Comparison of ENCODE assay signal across 27 cellular contexts in genomic region chr3:17238029-17238428, GRCh38.
A peak's percentile ranks its signal among the peaks of the same experiment; 100 is the strongest.
DNase-seq lines count a peak whose midpoint lies in the region; ATAC-seq and TF ChIP-seq lines count a peak whose summit lies in the region.
"Had no signal": no experiment of that assay in that cellular context is flagged by ENCODE, and none has a peak within 500 bp of the region (broad histone marks: within the 10 kb centered on the region; RNA-seq: fewer than 3 reads in every experiment).

No MANE protein-coding gene starts in this region.

- TF ChIP-seq POLR2A in HCT116 (IDR thresholded peaks at IDR 0.05; ENCODE audit: borderline replicate concordance, extremely low read depth, insufficient read depth, insufficient read length) = no peak

- H3K9ac ChIP-seq in HCT116 (ENCODE audit: low read length) (no peak overlapping the region), adipocyte (ENCODE audit: low read length) (no peak overlapping the region)

- H3K4me1 ChIP-seq in HCT116 (ENCODE audit: control insufficient read depth in 1 of 2, insufficient read depth in 2 of 2, low read length in 2 of 2) = no peaks in the 10 kb centered on the region
- H3K4me1 ChIP-seq in adipocyte (ENCODE audit: control insufficient read depth, insufficient read depth, low read length) = no peaks in the 10 kb centered on the region

- no peaks in the 10 kb centered on the region for H3K36me3 ChIP-seq in HCT116 (ENCODE audit: control insufficient read depth in 1 of 2, insufficient read depth in 2 of 2, low read length in 2 of 2)
- no peaks in the 10 kb centered on the region for H3K36me3 ChIP-seq in adipocyte (ENCODE audit: control insufficient read depth, insufficient read depth, low read length, severe bottlenecking)
- H3K36me3 ChIP-seq: adrenal gland, pancreas, right atrium auricular region, thoracic aorta had no signal

- H4K20me1 ChIP-seq in HCT116 (ENCODE audit: insufficient read depth) = no peaks in the 10 kb centered on the region

- TF ChIP-seq CTCF in AG09309 (IDR thresholded peaks at IDR 0.05; ENCODE audit: control insufficient read depth, insufficient read depth, low read depth, low read length, missing control alignments) = no peak
- TF ChIP-seq CTCF in HCT116 (IDR thresholded peaks at IDR 0.05 in 2 of 3, conservative IDR thresholded peaks at IDR 0.05 in 1 of 3; ENCODE audit: borderline replicate concordance in 1 of 3, insufficient read depth in 1 of 3, low read depth in 2 of 3, low read length in 2 of 3) = no peak
- TF ChIP-seq CTCF in fibroblast of the aortic adventitia (IDR thresholded peaks at IDR 0.05; ENCODE audit: insufficient read depth, low read length) = no peak

- H3K4me2 ChIP-seq in HCT116 (ENCODE audit: low read length) = no peak overlapping the region

- peak; percentile 24 for DNase-seq in AG09309 (ENCODE audit: low read depth)
- no peak for DNase-seq in HCT116 (ENCODE audit: low read depth, low spot score)
- peak; percentile 75 for DNase-seq in adipocyte (ENCODE audit: low read depth)
- DNase-seq in fibroblast of the aortic adventitia (ENCODE audit: low read depth) = peak; percentile 69
- DNase-seq in hypothalamus (lab: John Stamatoyannopoulos, UW) = no peak
- no peak for DNase-seq in left cardiac atrium
- DNase-seq: ACHN; activated CD4-positive, alpha-beta T cell treated with anti-CD3 and anti-CD28 coated beads for 4 hours; activated T-cell treated with anti-CD3 and anti-CD28 coated beads, Interleukin-2, amount 50 U/mL, for 24 hours; adrenal gland; C1 segment of cervical spinal cord; H7; mucosa of descending colon; NCI-H1092 treated with DMSO at 0.1 percent for 48 hours; NCI-H2029 treated with DMSO at 0.1 percent for 48 hours; NCI-H510A; nephron progenitor cell; pancreas; RPMI8226; stimulated activated CD4-positive, alpha-beta T cell treated with anti-CD3 and anti-CD28 coated beads, Interleukin-4, amount 100 ng/mL, for 24 hours; stimulated activated naive CD4-positive, alpha-beta T cell treated with Interleukin-2 at 50 U/mL for 16 hours had no signal

- no peak for TF ChIP-seq RAD21 in HCT116 (IDR thresholded peaks at IDR 0.05; ENCODE audit: low read depth)

- POLR2A ChIA-PET in HCT116 (lab: Charles Lee) = no interaction called here

- CTCF ChIA-PET in HCT116 (lab: Charles Lee) = no interaction called here

- H3K4me3 ChIP-seq in AG09309 (ENCODE audit: control insufficient read depth, low read depth, low read length) (no peak overlapping the region), HCT116 (replicated peaks in 1 of 2; ENCODE audit: low read depth in 1 of 2, low read length in 2 of 2) (no peak overlapping the region), adipocyte (ENCODE audit: low read length) (no peak overlapping the region), fibroblast of the aortic adventitia (ENCODE audit: low read depth, low read length) (no peak overlapping the region)
- H3K4me3 ChIP-seq: adrenal gland, coronary artery, mucosa of descending colon, pancreas, right atrium auricular region, SK-N-MC, thoracic aorta had no signal

- BruUV-seq in HCT116 (replicated peaks; lab: Mats Ljungman, UMichigan) = no TSS peak

- ATAC-seq in HCT116 = no peak
- ATAC-seq in HG03439 (IDR thresholded peaks at IDR 0.05; ENCODE audit: unreplicated experiment) = no peak
- no peak for ATAC-seq in GM21367 (IDR thresholded peaks at IDR 0.05; ENCODE audit: unreplicated experiment)
- no peak for ATAC-seq in left cardiac atrium
- ATAC-seq: mucosa of descending colon, pancreas had no signal

- no peak overlapping the region for H3K27ac ChIP-seq in HCT116 (ENCODE audit: low read depth, low read length)
- H3K27ac ChIP-seq: adrenal gland, coronary artery, pancreas, right atrium auricular region, SK-N-MC had no signal

- H3K9me2 ChIP-seq in HCT116 (ENCODE audit: insufficient read depth) = no peaks in the 10 kb centered on the region

- no peak overlapping the region for H2AFZ ChIP-seq in HCT116 (ENCODE audit: low read depth, low read length, poor library complexity, severe bottlenecking)

- H3K9me3 ChIP-seq in HCT116 (ENCODE audit: control insufficient read depth in 1 of 2, insufficient read depth in 1 of 2, low read depth in 1 of 2, low read length in 2 of 2) = no peaks in the 10 kb centered on the region
- H3K9me3 ChIP-seq in adipocyte (ENCODE audit: control insufficient read depth, low read length) = no peaks in the 10 kb centered on the region
- H3K9me3 ChIP-seq: adrenal gland, mucosa of descending colon, pancreas, right atrium auricular region, thoracic aorta had no signal

- RAD21 ChIA-PET in HCT116 (lab: Charles Lee; ENCODE audit: low non-redundant PET in 1 of 2, low total read pairs in 2 of 2, uncharacterized antibody in 2 of 2, unreplicated experiment in 2 of 2) = no interaction called here

- H3K79me2 ChIP-seq in HCT116 (ENCODE audit: insufficient read depth, low read length) = no peaks in the 10 kb centered on the region

- intact Hi-C loops in HCT116 (cut with micrococcal nuclease) (no loop called here), left cardiac atrium (cut with DNase I) (loop anchor here (10.0 kb wide), 2 partner anchors 193 to 633 kb away; partner anchors contain the start of gene DAZL (in 1 of the 2))

- H3K27me3 ChIP-seq in HCT116 (ENCODE audit: insufficient read depth, low read length) (no peaks in the 10 kb centered on the region), adipocyte (replicated peaks; ENCODE audit: control insufficient read depth, insufficient read depth, low read length) (no peaks in the 10 kb centered on the region)
- H3K27me3 ChIP-seq: adrenal gland, pancreas, right atrium auricular region had no signal

TF ChIP-seq in HCT116, 20 proteins besides CTCF, POLR2A, EP300 and RAD21:
- TF ChIP-seq CEBPB (IDR thresholded peaks at IDR 0.05; ENCODE audit: low read depth) (peak; percentile 66; the same call in 1 of the 2 replicates), FOSL1 (IDR thresholded peaks at IDR 0.05; ENCODE audit: low read depth) (no peak), REST (IDR thresholded peaks at IDR 0.05; ENCODE audit: low read depth) (no peak), EZH2phosphoT487 (IDR thresholded peaks at IDR 0.05; ENCODE audit: borderline replicate concordance) (no peak), MAX (IDR thresholded peaks at IDR 0.05) (0 out of 2 replicates have a peak, but pooled peaks have one; percentile 23), ZNF274 (IDR thresholded peaks at IDR 0.05; ENCODE audit: low read depth, low read length) (no peak)

Comparison
In these comparisons a context has a peak if more than half of its experiments do, and no peak if none do; other contexts are left out.
1. DNase-seq: peak in AG09309 (single experiment), adipocyte (single experiment) and fibroblast of the aortic adventitia (single experiment); none in HCT116 (single experiment), hypothalamus (0 of 51) and left cardiac atrium (single experiment).